18 cellular contexts compared by ENCODE assay signal in the genomic region with DNA sequence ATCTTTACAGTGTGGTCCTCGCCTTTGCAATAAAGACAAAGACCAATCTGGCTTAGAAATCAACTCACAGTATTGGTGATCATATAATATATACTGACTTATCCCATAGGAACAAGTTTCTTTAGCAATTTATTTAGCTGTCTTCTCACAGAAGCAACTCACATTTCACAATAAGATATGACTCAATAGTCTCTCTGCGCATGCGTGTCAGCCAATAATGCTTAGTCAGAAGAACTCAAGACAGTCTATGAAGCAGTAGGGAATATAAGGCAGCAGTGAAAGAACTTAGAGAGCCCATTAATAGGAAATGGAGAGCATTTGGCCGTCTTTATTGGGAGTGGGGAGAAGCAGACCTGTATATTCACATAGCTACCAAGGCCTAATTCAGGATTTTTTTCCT.
DNase-seq lines count a peak whose midpoint lies in the region; FAIRE-seq and TF ChIP-seq lines count a peak whose summit lies in the region.
"Had no signal": no experiment of that assay in that cellular context is flagged by ENCODE, and none has a peak within 500 bp of the region (broad histone marks: within the 10 kb centered on the region; RNA-seq: fewer than 3 reads in every experiment).

No MANE protein-coding gene starts in this region.

- H3K4me1 ChIP-seq in prostate gland (replicated peaks), result no peaks in the 10 kb centered on the region
- H3K4me1 ChIP-seq: BLaER1 had no signal

- H3K4me3 Mint-ChIP-seq in activated naive CD4-positive, alpha-beta T cell treated with anti-CD3 and anti-CD28 coated beads, Interleukin-2, amount 10 ng/mL, durations not matched to agents 7 days and 5 days, result no peak overlapping the region
- H3K4me3 Mint-ChIP-seq: natural killer cell, type B pancreatic cell had no signal

- H3K27ac ChIP-seq in prostate gland, result no peak overlapping the region
- H3K27ac ChIP-seq: BLaER1, PC-9 had no signal

- TF ChIP-seq CTCF in HFF-Myc (IDR thresholded peaks at IDR 0.05; ENCODE audit: low read depth, low read length, missing control alignments) (no peak), prostate gland (IDR thresholded peaks at IDR 0.05) (no peak)

- H3K9me3 Mint-ChIP-seq in activated naive CD4-positive, alpha-beta T cell treated with anti-CD3 and anti-CD28 coated beads, Interleukin-2, amount 10 ng/mL, durations not matched to agents 7 days and 5 days, result no peaks in the 10 kb centered on the region
- H3K9me3 Mint-ChIP-seq: type B pancreatic cell had no signal

- H3K36me3 Mint-ChIP-seq in activated naive CD4-positive, alpha-beta T cell treated with anti-CD3 and anti-CD28 coated beads, Interleukin-2, amount 10 ng/mL, durations not matched to agents 7 days and 5 days, result no peaks in the 10 kb centered on the region
- H3K36me3 Mint-ChIP-seq: natural killer cell, type B pancreatic cell had no signal

- FAIRE-seq in RCC 7860 (lab: Jason Lieb, UNC), result no peak
- FAIRE-seq: GM19239 had no signal

- DNase-seq in AG08395 (ENCODE audit: low spot score) (peak; percentile 36), HFF-Myc (ENCODE audit: extremely low read depth, low read depth) (peak; percentile 22), RCC 7860 (ENCODE audit: low spot score) (peak; percentile 11), fibroblast of gingiva (ENCODE audit: low read depth) (peak; percentile 81), amygdala (lab: John Stamatoyannopoulos, UW) (no peak), prostate gland (ENCODE audit: low spot score) (no peak), NCI-H524 (lab: John Stamatoyannopoulos, UW) (no peak)
- no peak for DNase-seq in activated naive CD4-positive, alpha-beta T cell treated with anti-CD3 and anti-CD28 coated beads, Interleukin-2, amount 10 ng/mL, durations not matched to agents 7 days and 5 days
- DNase-seq: activated CD8-positive, alpha-beta memory T cell treated with anti-CD3 and anti-CD28 coated beads for 24 hours; DND-41; hypothalamus; natural killer cell; NCI-H2081 treated with DMSO at 0.1 percent for 48 hours; retina had no signal

- H3K4me1 Mint-ChIP-seq in activated naive CD4-positive, alpha-beta T cell treated with anti-CD3 and anti-CD28 coated beads, Interleukin-2, amount 10 ng/mL, durations not matched to agents 7 days and 5 days, result no peaks in the 10 kb centered on the region
- H3K4me1 Mint-ChIP-seq: natural killer cell had no signal

- no peak overlapping the region for H3K4me3 ChIP-seq in HFF-Myc (replicated peaks; ENCODE audit: low read depth, low read length)
- no peak overlapping the region for H3K4me3 ChIP-seq in prostate gland
- H3K4me3 ChIP-seq: BLaER1, PC-9 had no signal

- no peaks in the 10 kb centered on the region for H3K36me3 ChIP-seq in prostate gland
- H3K36me3 ChIP-seq: BLaER1 had no signal

- no peaks in the 10 kb centered on the region for H3K9me3 ChIP-seq in prostate gland

- CTCF ChIA-PET in activated naive CD4-positive, alpha-beta T cell treated with anti-CD3 and anti-CD28 coated beads, Interleukin-2, amount 10 ng/mL, durations not matched to agents 7 days and 5 days (lab: Charles Lee), result no interaction called here

- intact Hi-C loops in prostate gland (cut with DNase I), result no loop called here

- TF ChIP-seq POLR2A in prostate gland (IDR thresholded peaks at IDR 0.05), result no peak

- H3K27me3 Mint-ChIP-seq in activated naive CD4-positive, alpha-beta T cell treated with anti-CD3 and anti-CD28 coated beads, Interleukin-2, amount 10 ng/mL, durations not matched to agents 7 days and 5 days, result no peaks in the 10 kb centered on the region
- H3K27me3 Mint-ChIP-seq: type B pancreatic cell had no signal

- H3K27ac Mint-ChIP-seq in activated naive CD4-positive, alpha-beta T cell treated with anti-CD3 and anti-CD28 coated beads, Interleukin-2, amount 10 ng/mL, durations not matched to agents 7 days and 5 days, result no peak overlapping the region
- H3K27ac Mint-ChIP-seq: natural killer cell, type B pancreatic cell had no signal

- H3K27me3 ChIP-seq in prostate gland (replicated peaks; ENCODE audit: insufficient read depth), result no peaks in the 10 kb centered on the region

- 92% methylated on average over 4 of the region's 4 CpGs for WGBS in prostate gland

Comparison
In these comparisons a context has a peak if more than half of its experiments do, and no peak if none do; other contexts are left out.
1. DNase-seq: peak in AG08395 (single experiment), HFF-Myc (single experiment), RCC 7860 (single experiment) and fibroblast of gingiva (single experiment); none in amygdala (0 of 56), prostate gland (single experiment), activated naive CD4-positive, alpha-beta T cell treated with anti-CD3 and anti-CD28 coated beads, Interleukin-2, amount 10 ng/mL, durations not matched to agents 7 days and 5 days (single experiment) and NCI-H524 (0 of 2).